24 cellular contexts compared by ENCODE assay signal in genomic region chr13:39938591-39938990, GRCh38.
"Had no signal": no experiment of that assay in that cellular context is flagged by ENCODE, and none has a peak within 500 bp of the region (broad histone marks: within the 10 kb centered on the region; RNA-seq: fewer than 3 reads in every experiment).

No MANE protein-coding gene starts in this region.

- H3K27me3 ChIP-seq: MG63, SJCRH30 had no signal

- H3K4me3 ChIP-seq: MG63, SJCRH30 had no signal

- FAIRE-seq: HepG2 had no signal

- ATAC-seq: HepG2, Panc1, PC-3, Right ventricle myocardium inferior had no signal

- H3K9me3 ChIP-seq: MG63 had no signal

- DNase-seq: IMR-90; Karpas-422; KG1; MG63; NCI-H1092; NCI-H1105 treated with DMSO at 0.1 percent for 48 hours; NCI-H1417 treated with DMSO at 0.1 percent for 48 hours; NCI-H146; NCI-H1694 treated with DMSO at 0.1 percent for 48 hours; NCI-H1930; NCI-H2081; NCI-H2107; NCI-H2227 treated with DMSO at 0.1 percent for 48 hours; NCI-H524; NCI-H526 treated with DMSO at 0.1 percent for 48 hours; NCI-H748 treated with DMSO at 0.1 percent for 48 hours; NK-92 treated with Interleukin-12 subunit alpha and Interleukin-12 subunit beta, amount 100 ng/mL, for 24 hours; PC-3; SHP77 treated with DMSO at 0.1 percent for 48 hours; SJCRH30; SW 1271 had no signal

- H3K27ac ChIP-seq: SJCRH30 had no signal

- H3K36me3 ChIP-seq: MG63, SJCRH30 had no signal
